ENCODE assay signal across 1 cellular context in genomic region chr17:45123930-45124796, GRCh38.
TF ChIP-seq lines count a peak whose summit lies in the region.

No MANE protein-coding gene starts in this region.

TF ChIP-seq in K562, 482 proteins besides CTCF, POLR2A, EP300 and RAD21 (continued from another document and continues in another):
- peak in 1 of 3 experiments; percentile 51; a peak in 1 of 6 replicates for TF ChIP-seq ZBTB11 (CRISPR knock-in tag; IDR thresholded peaks at IDR 0.05)
- TF ChIP-seq RAD51 (IDR thresholded peaks at IDR 0.05; ENCODE audit: borderline replicate concordance, low read depth) = no peak
- peak; percentile 53 for TF ChIP-seq CTBP1 (IDR thresholded peaks at IDR 0.05; ENCODE audit: borderline replicate concordance)
- no peak for TF ChIP-seq KDM5B (IDR thresholded peaks at IDR 0.05; ENCODE audit: insufficient replicate concordance, low read depth, low read length)
- TF ChIP-seq TCF7 (IDR thresholded peaks at IDR 0.05; ENCODE audit: borderline replicate concordance) = no peak
- peak; percentile 38 for TF ChIP-seq HMGN3 (IDR thresholded peaks at IDR 0.05; ENCODE audit: borderline replicate concordance, extremely low read depth, insufficient read length, low read depth, low read length)
- no peak for TF ChIP-seq CHCHD3 (CRISPR knock-in tag; IDR thresholded peaks at IDR 0.05)
- no peak for TF ChIP-seq CBFB (CRISPR knock-in tag; IDR thresholded peaks at IDR 0.05)
- TF ChIP-seq GABPA (tag; conservative IDR thresholded peaks at IDR 0.05; ENCODE audit: low read depth) = peak; percentile 75
- no peak for TF ChIP-seq HNRNPL (IDR thresholded peaks at IDR 0.05; ENCODE audit: low read depth, low read length)
- TF ChIP-seq THRAP3 (IDR thresholded peaks at IDR 0.05; ENCODE audit: borderline replicate concordance) = no peak
- TF ChIP-seq ZBTB9 (CRISPR knock-in tag; IDR thresholded peaks at IDR 0.05) = 0 out of 2 replicates have a peak, but pooled peaks have one; percentile 28
- no peak for TF ChIP-seq CLOCK (CRISPR knock-in tag; IDR thresholded peaks at IDR 0.05; ENCODE audit: borderline replicate concordance)
- peak; percentile 48 for TF ChIP-seq EGR1 (conservative IDR thresholded peaks at IDR 0.05)
- peak; percentile 41; the same call in 1 of the 2 replicates for TF ChIP-seq NBN (IDR thresholded peaks at IDR 0.05; ENCODE audit: low read depth)
- TF ChIP-seq PCBP2 (IDR thresholded peaks at IDR 0.05; ENCODE audit: low read depth, low read length, poor library complexity, severe bottlenecking) = no peak
- no peak for TF ChIP-seq ZNF561 (CRISPR knock-in tag; conservative IDR thresholded peaks at IDR 0.05)
- no peak for TF ChIP-seq HMG20B (CRISPR knock-in tag; IDR thresholded peaks at IDR 0.05)
- no peak for TF ChIP-seq ZBTB34 (CRISPR knock-in tag; IDR thresholded peaks at IDR 0.05)
- peak; percentile 58; the same call in 1 of the 2 replicates for TF ChIP-seq TARDBP (IDR thresholded peaks at IDR 0.05)
- TF ChIP-seq ETS1 (conservative IDR thresholded peaks at IDR 0.05; ENCODE audit: control insufficient read depth, low read depth, low read length) = peak; percentile 90
- no peak for TF ChIP-seq GMEB1 (CRISPR knock-in tag; IDR thresholded peaks at IDR 0.05)
- TF ChIP-seq FOXP1 (CRISPR knock-in tag; IDR thresholded peaks at IDR 0.05) = no peak
- no peak for TF ChIP-seq E2F8 (IDR thresholded peaks at IDR 0.05; ENCODE audit: low read depth, partially characterized antibody)
- TF ChIP-seq POLR2H (tag; IDR thresholded peaks at IDR 0.05; ENCODE audit: low read depth) = no peak
- TF ChIP-seq RFX5 (IDR thresholded peaks at IDR 0.05; ENCODE audit: low read depth, low read length) = no peak
- TF ChIP-seq MBD1 (CRISPR knock-in tag; IDR thresholded peaks at IDR 0.05) = no peak
- TF ChIP-seq HNRNPK (IDR thresholded peaks at IDR 0.05; ENCODE audit: low read depth, low read length, poor library complexity, severe bottlenecking) = no peak
- TF ChIP-seq ZBTB8A (IDR thresholded peaks at IDR 0.05; ENCODE audit: partially characterized antibody) = no peak
- TF ChIP-seq ELF1 (tag; IDR thresholded peaks at IDR 0.05) = peak; percentile 29; the same call in 1 of the 2 replicates
- TF ChIP-seq SP2 (IDR thresholded peaks at IDR 0.05; ENCODE audit: extremely low read depth, low read depth, low read length, poor library complexity, severe bottlenecking) = no peak
- no peak for TF ChIP-seq GTF2A2 (tag; IDR thresholded peaks at IDR 0.05)
- no peak for TF ChIP-seq GABPB2 (CRISPR knock-in tag; conservative IDR thresholded peaks at IDR 0.05)
- no peak for TF ChIP-seq ATF2 (CRISPR knock-in tag; IDR thresholded peaks at IDR 0.05)
- no peak for TF ChIP-seq ILK (tag; IDR thresholded peaks at IDR 0.05; ENCODE audit: borderline replicate concordance, low read depth)
- TF ChIP-seq SP1 (CRISPR knock-in tag; IDR thresholded peaks at IDR 0.05) = no peak
